25 cellular contexts compared by ENCODE assay signal in genomic region chr7:106151459-106152312, GRCh38. TPM values are rescaled to one million over a fixed set of nuclear protein-coding genes. Genes with fewer than 3 reads are reported as not detected.
DNase-seq lines count a peak whose midpoint lies in the region; ATAC-seq, FAIRE-seq and TF ChIP-seq lines count a peak whose summit lies in the region.
"Had no signal": no experiment of that assay in that cellular context is flagged by ENCODE, and none has a peak within 500 bp of the region (broad histone marks: within the 10 kb centered on the region; RNA-seq: fewer than 3 reads in every experiment).

No MANE protein-coding gene starts in this region.

- H3K36me3 ChIP-seq in SK-N-SH (replicated peaks in 1 of 2; ENCODE audit: control insufficient read depth in 1 of 2, insufficient read depth in 2 of 2, low read length in 1 of 2) (no peaks in the 10 kb centered on the region), endodermal cell (ENCODE audit: control insufficient read depth, insufficient read depth, low read length) (no peaks in the 10 kb centered on the region), liver (ENCODE audit: control insufficient read depth in 4 of 4, insufficient read depth in 3 of 4, low read depth in 1 of 4, low read length in 3 of 4) (no peaks in the 10 kb centered on the region), small intestine (ENCODE audit: control insufficient read depth in 2 of 2, insufficient read depth in 2 of 2, low read length in 2 of 2) (no peaks in the 10 kb centered on the region)
- H3K36me3 ChIP-seq: SJSA1 had no signal

- H3K9me3 ChIP-seq in SK-N-SH (no peaks in the 10 kb centered on the region), endodermal cell (ENCODE audit: control insufficient read depth, low read length) (no peaks in the 10 kb centered on the region), liver (ENCODE audit: control insufficient read depth in 4 of 4, low read length in 3 of 4) (no peaks in the 10 kb centered on the region), small intestine (ENCODE audit: control insufficient read depth, low read depth) (no peaks in the 10 kb centered on the region)
- H3K9me3 ChIP-seq: SJSA1 had no signal

- CTCF ChIA-PET in SK-N-SH (lab: Yijun Ruan, JAX), result interaction anchor here (1.1 to 25.2 kb wide), 12 partner anchors 15 to 499 kb away, joined by 3 to 593 read pairs (median 19); partner anchors contain the start of gene SYPL1

- H3K4me3 Mint-ChIP-seq in endodermal cell, result no peak overlapping the region
- H3K4me3 Mint-ChIP-seq: CD8-positive, alpha-beta memory T cell had no signal

- H3K4me1 Mint-ChIP-seq in endodermal cell, result peaks cover 5% of the 10 kb centered on the region

- FAIRE-seq in small intestine (lab: Jason Lieb, UNC), result no peak
- FAIRE-seq: RCC 7860 had no signal

- H3K9me3 Mint-ChIP-seq in endodermal cell, result no peaks in the 10 kb centered on the region
- H3K9me3 Mint-ChIP-seq: CD8-positive, alpha-beta memory T cell had no signal

- no peak overlapping the region for H3K4me3 ChIP-seq in SK-N-SH (ENCODE audit: low read depth in 2 of 2, low read length in 1 of 2)
- no peak overlapping the region for H3K4me3 ChIP-seq in endodermal cell (ENCODE audit: low read length)
- no peak overlapping the region for H3K4me3 ChIP-seq in liver (ENCODE audit: low read depth in 1 of 3, low read length in 3 of 3)
- H3K4me3 ChIP-seq in small intestine (ENCODE audit: low read depth in 1 of 2, low read length in 2 of 2), result no peak overlapping the region
- H3K4me3 ChIP-seq: SJSA1 had no signal

- WGBS in SK-N-SH (ENCODE audit: low lambda C conversion rate), result 77% methylated on average over 7 of the region's 7 CpGs
- 94 to 100% methylated on average over 1 to 7 of the region's 7 CpGs for WGBS in endodermal cell (ENCODE audit: insufficient coverage in 1 of 2, insufficient read length in 1 of 2), 2 experiments
- WGBS in liver, result 77% methylated on average over 7 of the region's 7 CpGs
- WGBS in small intestine, 3 donors, result 62 to 69% (median 63%) methylated on average over 7 of the region's 7 CpGs

- H3K79me2 ChIP-seq in SK-N-SH (ENCODE audit: insufficient read depth), result no peaks in the 10 kb centered on the region

- H3K4me2 ChIP-seq in SK-N-SH, result no peak overlapping the region

- POLR2A ChIA-PET in SK-N-SH (lab: Yijun Ruan, JAX), result interaction anchor here (1.2 to 2.6 kb wide), 3 partner anchors 40 to 93 kb away, joined by 3 to 7 read pairs (median 6); partner anchors contain the start of gene SYPL1

- no peaks in the 10 kb centered on the region for H4K20me1 ChIP-seq in SK-N-SH (ENCODE audit: insufficient read depth)

- TF ChIP-seq RAD21 in SK-N-SH (IDR thresholded peaks at IDR 0.05; ENCODE audit: low read length), result 0 out of 2 replicates have a peak, but pooled peaks have one; percentile 1
- TF ChIP-seq RAD21 in liver (IDR thresholded peaks at IDR 0.05), result no peak

- H3F3A ChIP-seq in SK-N-SH (replicated peaks; ENCODE audit: insufficient read depth), result no peaks in the 10 kb centered on the region

- no peaks in the 10 kb centered on the region for H3K36me3 Mint-ChIP-seq in endodermal cell (ENCODE audit: low read depth)
- H3K36me3 Mint-ChIP-seq: CD8-positive, alpha-beta memory T cell had no signal

- no peaks in the 10 kb centered on the region for H3K9me2 ChIP-seq in SK-N-SH

- no peaks in the 10 kb centered on the region; the same call in 1 of the 2 replicates for H3K27me3 ChIP-seq in SK-N-SH (ENCODE audit: insufficient read depth)
- no peaks in the 10 kb centered on the region for H3K27me3 ChIP-seq in endodermal cell (ENCODE audit: control insufficient read depth, insufficient read depth, low read length, poor library complexity, severe bottlenecking)
- no peaks in the 10 kb centered on the region for H3K27me3 ChIP-seq in liver (ENCODE audit: control insufficient read depth in 4 of 4, insufficient read depth in 4 of 4, low read length in 3 of 4)
- no peaks in the 10 kb centered on the region for H3K27me3 ChIP-seq in small intestine (ENCODE audit: control insufficient read depth in 2 of 2, insufficient read depth in 2 of 2, low read length in 2 of 2)

- no peak overlapping the region for H3K27ac Mint-ChIP-seq in endodermal cell
- H3K27ac Mint-ChIP-seq: CD8-positive, alpha-beta memory T cell had no signal

- H2AFZ ChIP-seq in SK-N-SH (ENCODE audit: low read depth), result no peak overlapping the region

- H3K27ac ChIP-seq in SK-N-SH (ENCODE audit: low read depth in 2 of 2, low read length in 1 of 2) (no peak overlapping the region; a peak in 1 of 4 replicates), endodermal cell (ENCODE audit: low read depth, low read length) (no peak overlapping the region), liver (ENCODE audit: low read depth in 1 of 2, low read length in 2 of 2) (no peak overlapping the region), small intestine (ENCODE audit: low read depth in 1 of 2, low read length in 1 of 2) (no peak overlapping the region)
- H3K27ac ChIP-seq: SJSA1 had no signal

- peak in 1 of 2 experiments; percentile 63; a peak in 1 of 4 replicates for TF ChIP-seq EP300 in SK-N-SH (IDR thresholded peaks at IDR 0.05; ENCODE audit: borderline replicate concordance in 1 of 2, low read depth in 1 of 2, low read length in 1 of 2)

- no peaks in the 10 kb centered on the region for H3K27me3 Mint-ChIP-seq in endodermal cell (ENCODE audit: insufficient read depth)

- DNase-seq in SK-N-SH (peak; percentile 62), endodermal cell (peak; percentile 39), small intestine (peak; percentile 37)
- DNase-seq: 8988T; AML-193; C1 segment of cervical spinal cord; CD8-positive, alpha-beta memory T cell; H7; KBM-7; NCI-H1092 treated with DMSO at 0.1 percent for 48 hours; NCI-H1436 treated with DMSO at 0.1 percent for 48 hours; NCI-H1930; NCI-H2227 treated with DMSO at 0.1 percent for 48 hours; NCI-H510A; NCI-H748 treated with DMSO at 0.1 percent for 48 hours; NK-92 treated with Interleukin-12 subunit alpha and Interleukin-12 subunit beta, amount 100 ng/mL, for 24 hours; OCI-M1 had no signal

- TF ChIP-seq CTCF in SK-N-SH (IDR thresholded peaks at IDR 0.05), result no peak
- TF ChIP-seq CTCF in endodermal cell (conservative IDR thresholded peaks at IDR 0.05), result no peak
- TF ChIP-seq CTCF in liver (IDR thresholded peaks at IDR 0.05; ENCODE audit: low read depth, low read length, missing input control), result no peak

- H3K9ac ChIP-seq in SK-N-SH, result no peak overlapping the region
- H3K9ac ChIP-seq in endodermal cell (ENCODE audit: extremely low read depth, low read length, poor library complexity, severe bottlenecking), result no peak overlapping the region
- no peak overlapping the region for H3K9ac ChIP-seq in liver (ENCODE audit: low read depth in 1 of 2, low read length in 2 of 2)

- peaks cover 10 to 19% of the 10 kb centered on the region in 2 experiments; a peak in 2 of 4 replicates for H3K4me1 ChIP-seq in SK-N-SH (ENCODE audit: control insufficient read depth in 1 of 2, insufficient read depth in 2 of 2, low read depth in 1 of 2, low read length in 1 of 2)
- H3K4me1 ChIP-seq in endodermal cell (ENCODE audit: control insufficient read depth, insufficient read depth, low read length), result no peaks in the 10 kb centered on the region
- peaks cover 0 to 7% (median 2%) of the 10 kb centered on the region in 4 donors for H3K4me1 ChIP-seq in liver (ENCODE audit: control insufficient read depth in 4 of 4, insufficient read depth in 4 of 4, low read length in 3 of 4)
- no peaks in the 10 kb centered on the region for H3K4me1 ChIP-seq in small intestine (ENCODE audit: control insufficient read depth in 2 of 2, insufficient read depth in 1 of 2, low read depth in 1 of 2, low read length in 1 of 2)
- H3K4me1 ChIP-seq: SJSA1 had no signal

- no peak for ATAC-seq in SK-N-SH treated with all-trans-retinoic acid at 6 μM for 48 hours
- no peak for ATAC-seq in GM19463 (IDR thresholded peaks at IDR 0.05; ENCODE audit: unreplicated experiment)
- ATAC-seq in HG02852 (IDR thresholded peaks at IDR 0.05; ENCODE audit: unreplicated experiment), result no peak
- no peak for ATAC-seq in HG02870 (IDR thresholded peaks at IDR 0.05; ENCODE audit: unreplicated experiment)
- ATAC-seq: Right ventricle myocardium inferior had no signal

TF ChIP-seq in SK-N-SH, 30 proteins besides CTCF, POLR2A, EP300 and RAD21:
- TF ChIP-seq GATA2 (CRISPR knock-in tag; IDR thresholded peaks at IDR 0.05) (peak; percentile 53), GABPA (IDR thresholded peaks at IDR 0.05; ENCODE audit: low read depth) (no peak), FOXJ3 (CRISPR knock-in tag; IDR thresholded peaks at IDR 0.05) (no peak), RCOR1 (IDR thresholded peaks at IDR 0.05; ENCODE audit: low read length) (peak; percentile 35; the same call in 1 of the 2 replicates)

TF ChIP-seq in liver, 16 proteins besides CTCF, POLR2A, EP300 and RAD21:
- TF ChIP-seq HNF4G (IDR thresholded peaks at IDR 0.05), result peak; percentile 14
- TF ChIP-seq FOXA2 (IDR thresholded peaks at IDR 0.05), result no peak
- peak; percentile 34 to 57 for TF ChIP-seq HNF4A (conservative IDR thresholded peaks at IDR 0.05)
TF ChIP-seq in liver: peak in this region for 2.

RNA-seq across cellular contexts. Expression of gene SYPL1, which starts 39.6 kb away (rescaled TPM):
- polyA plus RNA-seq in SK-N-SH (2012; rRNA removed) (72.4 and 98.7 TPM in 2 replicates), liver (10 to 100 TPM; 31.1 to 41.2 TPM), small intestine (10 to 100 TPM; 21.0 to 94.2 (median 35.9) TPM)
- 120 and 138 TPM in 2 replicates for polyA plus RNA-seq in SK-N-SH (2012; cell fraction: cytosol; rRNA removed)
- 14.7 and 39.4 TPM in 2 replicates for polyA plus RNA-seq in SK-N-SH (2012; cell fraction: nucleus; rRNA removed)
- total RNA-seq in endodermal cell (10 to 100 TPM; 74.8 to 76.7 TPM), liver (10 to 100 TPM; 25.5 to 26.5 TPM)
- 58.1 TPM for polyA plus RNA-seq in endodermal cell (2013, experiment 1 of 2)
- 55.4 TPM for polyA plus RNA-seq in endodermal cell (2013, experiment 2 of 2)
